ENCODE assay signal across 26 cellular contexts in genomic region chr11:104529916-104530315, GRCh38.
"Had no signal": no experiment of that assay in that cellular context is flagged by ENCODE, and none has a peak within 500 bp of the region (broad histone marks: within the 10 kb centered on the region; RNA-seq: fewer than 3 reads in every experiment).

No MANE protein-coding gene starts in this region.

- H3K4me1 Mint-ChIP-seq: activated CD4-positive, alpha-beta T cell treated with anti-CD3 and anti-CD28 coated beads, Interleukin-2, amount 10 ng/mL, durations not matched to agents 7 days and 5 days; memory B cell; nephron progenitor cell; stimulated activated naive B cell treated with anti-CD40 and anti-IgM and Interleukin-4, amounts not matched to agents 10 μg/mL and 1 μg/mL and 100 μg/mL, for 72 hours had no signal

- ATAC-seq: activated CD8-positive, alpha-beta T cell treated with anti-CD3 and anti-CD28 coated beads, Interleukin-2, amount 10 ng/mL, durations not matched to agents 7 days and 5 days; activated naive CD8-positive, alpha-beta T cell treated with anti-CD3 and anti-CD28 coated beads, Interleukin-2, amount 50 U/mL, for 24 hours; body of pancreas; effector memory CD8-positive, alpha-beta T cell; heart right ventricle; left colon; right lobe of liver; stimulated activated naive B cell treated with anti-CD40 and anti-IgM and Interleukin-4, amounts not matched to agents 10 μg/mL and 1 μg/mL and 100 μg/mL, for 72 hours had no signal

- H3K9me3 ChIP-seq: body of pancreas, esophagus muscularis mucosa, heart right ventricle, right lobe of liver, testis, uterus had no signal

- H3K9me3 Mint-ChIP-seq: activated CD4-positive, alpha-beta T cell treated with anti-CD3 and anti-CD28 coated beads, Interleukin-2, amount 10 ng/mL, durations not matched to agents 7 days and 5 days; activated naive CD8-positive, alpha-beta T cell treated with anti-CD3 and anti-CD28 coated beads, Interleukin-2, amount 50 U/mL, for 24 hours; activated T-helper 1 cell treated with anti-CD3 and anti-CD28 coated beads, Interleukin-12 subunit alpha, Interleukin-12 subunit beta, Interleukin-2, Interleukin-4 antibody, amounts not matched to agents 30 ng/mL and 10 ng/mL and 1 ng/mL, durations not matched to agents 14 hours and 24 hours and 36 hours; effector memory CD8-positive, alpha-beta T cell; memory B cell; nephron progenitor cell; stimulated activated naive B cell treated with anti-CD40 and anti-IgM and Interleukin-4, amounts not matched to agents 10 μg/mL and 1 μg/mL and 100 μg/mL, for 72 hours; T-helper 2 cell treated with Interferon-gamma antibody and Interleukin-4, amounts not matched to agents 5 μg/mL and 100 μg/mL, for 36 hours had no signal

- H3K4me3 Mint-ChIP-seq: activated CD4-positive, alpha-beta T cell treated with anti-CD3 and anti-CD28 coated beads, Interleukin-2, amount 10 ng/mL, durations not matched to agents 7 days and 5 days; activated CD8-positive, alpha-beta T cell treated with anti-CD3 and anti-CD28 coated beads, Interleukin-2, amount 10 ng/mL, durations not matched to agents 7 days and 5 days; activated naive CD8-positive, alpha-beta T cell treated with anti-CD3 and anti-CD28 coated beads, Interleukin-2, amount 50 U/mL, for 24 hours; activated T-helper 1 cell treated with anti-CD3 and anti-CD28 coated beads, Interleukin-12 subunit alpha, Interleukin-12 subunit beta, Interleukin-2, Interleukin-4 antibody, amounts not matched to agents 30 ng/mL and 10 ng/mL and 1 ng/mL, durations not matched to agents 14 hours and 24 hours and 36 hours; effector memory CD8-positive, alpha-beta T cell; memory B cell; nephron progenitor cell; stimulated activated naive B cell treated with anti-CD40 and anti-IgM and Interleukin-4, amounts not matched to agents 10 μg/mL and 1 μg/mL and 100 μg/mL, for 72 hours; T-helper 2 cell treated with Interferon-gamma antibody and Interleukin-4, amounts not matched to agents 5 μg/mL and 100 μg/mL, for 36 hours had no signal

- H3K36me3 ChIP-seq: esophagus muscularis mucosa, heart right ventricle, right lobe of liver, uterus, WERI-Rb-1 had no signal

- H3K4me1 ChIP-seq: parathyroid adenoma, right lobe of liver, testis, uterus had no signal

- H3K27ac ChIP-seq: body of pancreas, esophagus muscularis mucosa, heart right ventricle, parathyroid adenoma, right lobe of liver, testis, uterus, WERI-Rb-1 had no signal

- H3K9ac ChIP-seq: parathyroid adenoma had no signal

- H3K79me2 ChIP-seq: parathyroid adenoma had no signal

- DNase-seq: activated CD4-positive, alpha-beta T cell treated with anti-CD3 and anti-CD28 coated beads, Interleukin-2, amount 10 ng/mL, durations not matched to agents 7 days and 5 days; activated CD4-positive, CD25-positive, alpha-beta regulatory T cell treated with anti-CD3 and anti-CD28 coated beads, Interleukin-2, amount 50 U/mL, for 72 hours; activated CD8-positive, alpha-beta T cell treated with anti-CD3 and anti-CD28 coated beads, Interleukin-2, amount 10 ng/mL, durations not matched to agents 7 days and 5 days; activated gamma-delta T cell; activated naive CD4-positive, alpha-beta T cell treated with anti-CD3 and anti-CD28 coated beads, Interleukin-2, amount 50 U/mL, for 16 hours; activated naive CD8-positive, alpha-beta T cell treated with anti-CD3 and anti-CD28 coated beads, Interleukin-2, amount 50 U/mL, for 24 hours; body of pancreas; effector memory CD8-positive, alpha-beta T cell; heart right ventricle; left colon; nephron progenitor cell; nucleus accumbens; right lobe of liver; stimulated activated CD4-positive, alpha-beta T cell treated with anti-CD3 and anti-CD28 coated beads, Interleukin-2, amount 100 ng/mL, for 48 hours; stimulated activated CD8-positive, alpha-beta memory T cell treated with anti-CD3 and anti-CD28 coated beads, Interleukin-4, amount 100 ng/mL, for 48 hours; stimulated activated naive B cell treated with anti-CD40 and anti-IgM and Interleukin-4, amounts not matched to agents 10 μg/mL and 1 μg/mL and 100 μg/mL, for 72 hours; testis; trophoblast cell; uterus; WERI-Rb-1 had no signal

- H3K4me3 ChIP-seq: body of pancreas, dorsolateral prefrontal cortex, esophagus muscularis mucosa, heart right ventricle, right lobe of liver, testis, uterus had no signal

- H3K27me3 Mint-ChIP-seq: activated CD4-positive, alpha-beta T cell treated with anti-CD3 and anti-CD28 coated beads, Interleukin-2, amount 10 ng/mL, durations not matched to agents 7 days and 5 days; stimulated activated naive B cell treated with anti-CD40 and anti-IgM and Interleukin-4, amounts not matched to agents 10 μg/mL and 1 μg/mL and 100 μg/mL, for 72 hours had no signal

- H3K27ac Mint-ChIP-seq: activated CD4-positive, alpha-beta T cell treated with anti-CD3 and anti-CD28 coated beads, Interleukin-2, amount 10 ng/mL, durations not matched to agents 7 days and 5 days; activated CD8-positive, alpha-beta T cell treated with anti-CD3 and anti-CD28 coated beads, Interleukin-2, amount 10 ng/mL, durations not matched to agents 7 days and 5 days; activated naive CD8-positive, alpha-beta T cell treated with anti-CD3 and anti-CD28 coated beads, Interleukin-2, amount 50 U/mL, for 24 hours; activated T-helper 1 cell treated with anti-CD3 and anti-CD28 coated beads, Interleukin-12 subunit alpha, Interleukin-12 subunit beta, Interleukin-2, Interleukin-4 antibody, amounts not matched to agents 30 ng/mL and 10 ng/mL and 1 ng/mL, durations not matched to agents 14 hours and 24 hours and 36 hours; effector memory CD8-positive, alpha-beta T cell; memory B cell; nephron progenitor cell; stimulated activated naive B cell treated with anti-CD40 and anti-IgM and Interleukin-4, amounts not matched to agents 10 μg/mL and 1 μg/mL and 100 μg/mL, for 72 hours; T-helper 2 cell treated with Interferon-gamma antibody and Interleukin-4, amounts not matched to agents 5 μg/mL and 100 μg/mL, for 36 hours had no signal

- H3K27me3 ChIP-seq: body of pancreas, dorsolateral prefrontal cortex, esophagus muscularis mucosa, heart right ventricle, right lobe of liver, testis, uterus had no signal

- H2AFZ ChIP-seq: parathyroid adenoma had no signal

- H3K36me3 Mint-ChIP-seq: memory B cell; stimulated activated naive B cell treated with anti-CD40 and anti-IgM and Interleukin-4, amounts not matched to agents 10 μg/mL and 1 μg/mL and 100 μg/mL, for 72 hours had no signal
